In the genomic region with DNA sequence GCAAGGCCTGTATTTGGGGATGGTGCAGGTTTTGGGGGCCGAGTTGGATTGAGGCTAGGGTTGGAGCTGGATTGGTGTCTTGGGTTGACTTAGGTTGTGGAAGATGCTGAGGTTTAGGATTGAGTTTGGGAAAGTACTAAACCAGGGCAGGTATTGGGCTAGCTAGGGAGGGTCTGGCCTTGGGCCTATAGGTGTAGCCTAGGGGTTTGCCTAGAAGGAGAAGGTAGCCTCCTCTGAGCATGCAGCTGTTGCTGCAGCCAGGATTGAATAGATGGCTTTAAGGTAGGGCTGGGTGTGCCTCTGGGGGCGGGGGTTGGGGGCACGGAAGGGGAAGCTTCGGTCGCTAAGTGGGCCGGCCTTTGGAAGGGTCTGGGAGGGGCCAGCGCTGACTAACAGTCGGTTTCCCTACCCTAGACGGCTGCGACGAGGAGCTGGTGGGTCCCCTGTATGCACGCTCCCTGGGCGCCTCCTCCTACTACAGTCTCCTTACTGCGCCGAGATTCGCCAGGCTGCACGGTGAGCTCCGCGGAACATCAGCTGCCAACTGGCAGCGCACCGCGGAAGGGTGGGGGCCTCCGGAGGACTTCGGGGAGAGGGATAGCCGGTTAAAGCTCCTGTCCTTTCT, we compare ENCODE assay signal across 9 cellular contexts. TPM values are rescaled to one million over a fixed set of nuclear protein-coding genes. Genes with fewer than 3 reads are reported as not detected.
A peak's percentile ranks its signal among the peaks of the same experiment; 100 is the strongest.
DNase-seq lines count a peak whose midpoint lies in the region; ATAC-seq and TF ChIP-seq lines count a peak whose summit lies in the region.
"Had no signal": no experiment of that assay in that cellular context is flagged by ENCODE, and none has a peak within 500 bp of the region (broad histone marks: within the 10 kb centered on the region; RNA-seq: fewer than 3 reads in every experiment).

No MANE protein-coding gene starts in this region.

- peaks cover 44% of the 10 kb centered on the region for H3K4me1 Mint-ChIP-seq in dendritic cell treated with granulocyte-macrophage colony-stimulating factor and Interleukin-4, amounts not matched to agents 40 ng/mL and 50 ng/mL, for 4 days (ENCODE audit: low read depth)

- 19 to 22% methylated on average over 14 to 22 of the region's 25 CpGs for WGBS in mesodermal cell (ENCODE audit: insufficient coverage in 2 of 2), 2 experiments

- H3K9me3 Mint-ChIP-seq in dendritic cell treated with granulocyte-macrophage colony-stimulating factor and Interleukin-4, amounts not matched to agents 40 ng/mL and 50 ng/mL, for 4 days: no peaks in the 10 kb centered on the region

- no peak for DNase-seq in AG04449 (ENCODE audit: low read depth, low spot score)
- no peak for DNase-seq in HFF-Myc (ENCODE audit: extremely low read depth, low read depth)
- no peak for DNase-seq in stimulated activated naive CD4-positive, alpha-beta T cell treated with Interleukin-2 at 50 U/mL for 16 hours (lab: John Stamatoyannopoulos, UW)
- no peak for DNase-seq in left lobe of liver (ENCODE audit: low spot score)

- peak overlapping the region; percentile 39 for H3K4me3 Mint-ChIP-seq in dendritic cell treated with granulocyte-macrophage colony-stimulating factor and Interleukin-4, amounts not matched to agents 40 ng/mL and 50 ng/mL, for 4 days

- no peaks in the 10 kb centered on the region for H3K9me3 ChIP-seq in mesodermal cell (ENCODE audit: control insufficient read depth, low read length)

- H3K4me3 ChIP-seq in AG04449 (ENCODE audit: low read depth, low read length) (peak overlapping the region; percentile 78), HFF-Myc (replicated peaks; ENCODE audit: low read depth, low read length) (peak overlapping the region; percentile 58), mesodermal cell (ENCODE audit: extremely low read depth, insufficient read depth, low read length, poor library complexity, severe bottlenecking) (peak overlapping the region; percentile 61)

- H3K27ac ChIP-seq in mesodermal cell (ENCODE audit: low read depth, low read length, severe bottlenecking): no peak overlapping the region
- H3K27ac ChIP-seq: parathyroid adenoma had no signal

- intact Hi-C loops in dendritic cell treated with granulocyte-macrophage colony-stimulating factor and Interleukin-4, amounts not matched to agents 40 ng/mL and 50 ng/mL, for 4 days (cut with micrococcal nuclease): no loop called here

- peaks cover 20% of the 10 kb centered on the region for H3K4me1 ChIP-seq in mesodermal cell (ENCODE audit: control insufficient read depth, insufficient read depth, low read length, poor library complexity, severe bottlenecking)

- no peak for ATAC-seq in HG02938 (IDR thresholded peaks at IDR 0.05; ENCODE audit: unreplicated experiment)
- no peak for ATAC-seq in HG02759 (IDR thresholded peaks at IDR 0.05; ENCODE audit: unreplicated experiment)
- ATAC-seq in left lobe of liver: no peak

- TF ChIP-seq CTCF in AG04449 (IDR thresholded peaks at IDR 0.05; ENCODE audit: insufficient read depth, low read length, missing control alignments) (no peak), HFF-Myc (IDR thresholded peaks at IDR 0.05; ENCODE audit: low read depth, low read length, missing control alignments) (no peak)

- H3K36me3 ChIP-seq in mesodermal cell (ENCODE audit: control insufficient read depth, insufficient read depth, low read length): peaks cover 22% of the 10 kb centered on the region

- H3K27me3 Mint-ChIP-seq in dendritic cell treated with granulocyte-macrophage colony-stimulating factor and Interleukin-4, amounts not matched to agents 40 ng/mL and 50 ng/mL, for 4 days: peaks cover 54% of the 10 kb centered on the region

- POLR2A ChIA-PET in AG04449 (lab: Yijun Ruan, JAX): interaction anchor here (0.9 to 1.9 kb wide), 5 partner anchors 10 to 105 kb away, joined by 3 to 19 read pairs (median 6); partner anchors contain the start of genes PSMC3IP, RETREG3, TUBG1 and TUBG2

- CTCF ChIA-PET in AG04449 (lab: Yijun Ruan, JAX): interaction anchor here (0.7 to 3.7 kb wide), 6 partner anchors 9 to 104 kb away, joined by 3 to 42 read pairs (median 4); partner anchors contain the start of gene PSMC3IP

- no peak overlapping the region for H3K27ac Mint-ChIP-seq in dendritic cell treated with granulocyte-macrophage colony-stimulating factor and Interleukin-4, amounts not matched to agents 40 ng/mL and 50 ng/mL, for 4 days

- H3K36me3 Mint-ChIP-seq in dendritic cell treated with granulocyte-macrophage colony-stimulating factor and Interleukin-4, amounts not matched to agents 40 ng/mL and 50 ng/mL, for 4 days (ENCODE audit: low read depth): no peaks in the 10 kb centered on the region

RNA-seq across cellular contexts. Expression of gene CNTNAP1, which starts 1.2 kb away (rescaled TPM):
- polyA plus RNA-seq in mesodermal cell (2013, experiment 1 of 2): 14.5 TPM
- polyA plus RNA-seq in mesodermal cell (2013, experiment 2 of 2): 13.9 TPM
- 0.93 TPM for total RNA-seq in left lobe of liver

RNA-seq across cellular contexts. Expression of gene CCR10, which starts 1.9 kb away (rescaled TPM):
- 1.1 TPM for polyA plus RNA-seq in mesodermal cell (2013, experiment 1 of 2)
- 1.8 TPM for polyA plus RNA-seq in mesodermal cell (2013, experiment 2 of 2)
- total RNA-seq in left lobe of liver: 0.13 TPM

RNA-seq across cellular contexts. Expression of gene PLEKHH3, which starts 6.7 kb away (rescaled TPM):
- polyA plus RNA-seq in mesodermal cell (2013, experiment 1 of 2): 17.2 TPM
- polyA plus RNA-seq in mesodermal cell (2013, experiment 2 of 2): 12.4 TPM
- total RNA-seq in left lobe of liver: 27.6 TPM

RNA-seq across cellular contexts. Expression of gene TUBG2, which starts 24.4 kb away (rescaled TPM):
- polyA plus RNA-seq in mesodermal cell (2013, experiment 1 of 2): 28.4 TPM
- polyA plus RNA-seq in mesodermal cell (2013, experiment 2 of 2): 25.0 TPM
- 7.6 TPM for total RNA-seq in left lobe of liver
